In the genomic region with DNA sequence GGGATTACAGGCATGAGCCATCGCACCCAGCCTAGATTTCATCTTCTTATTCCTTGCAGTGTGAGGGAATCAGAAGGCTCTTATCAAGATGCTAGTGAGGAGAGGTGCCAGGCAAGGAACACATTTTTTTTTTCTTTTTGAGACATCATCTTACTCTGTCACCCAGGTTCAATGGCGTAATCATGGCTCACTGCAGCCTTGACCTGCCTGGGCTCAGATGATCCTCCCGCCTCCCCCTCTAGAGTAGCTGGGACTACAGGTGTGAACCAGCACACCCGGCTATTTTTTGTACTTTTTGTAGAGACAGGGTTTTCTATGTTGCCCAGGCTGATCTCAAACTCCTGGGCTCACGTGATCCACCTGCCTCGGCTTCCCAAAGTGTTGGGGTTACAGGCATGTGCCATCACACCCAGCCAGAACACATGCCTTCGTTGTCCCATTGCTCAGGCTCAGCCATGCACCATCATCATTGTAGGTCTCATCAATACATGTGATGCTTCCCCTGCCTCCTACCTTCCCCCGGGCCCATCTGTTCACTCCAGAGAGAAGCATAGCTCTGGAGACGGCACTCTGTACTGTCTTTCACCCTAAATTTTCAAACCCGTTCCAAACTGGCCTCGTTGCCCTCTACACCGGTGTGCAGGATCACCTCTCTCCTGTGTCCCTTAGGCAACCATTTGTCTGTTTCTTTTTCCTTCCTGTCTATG, we compare ENCODE assay signal across 20 cellular contexts. TPM values are rescaled to one million over a fixed set of nuclear protein-coding genes. Genes with fewer than 3 reads are reported as not detected.
DNase-seq lines count a peak whose midpoint lies in the region; ATAC-seq and TF ChIP-seq lines count a peak whose summit lies in the region.
"Had no signal": no experiment of that assay in that cellular context is flagged by ENCODE, and none has a peak within 500 bp of the region (broad histone marks: within the 10 kb centered on the region; RNA-seq: fewer than 3 reads in every experiment).

No MANE protein-coding gene starts in this region.

- no peak for ATAC-seq in activated naive CD4-positive, alpha-beta T cell treated with anti-CD3 and anti-CD28 coated beads, Interleukin-2, amount 50 U/mL, for 72 hours
- no peak for ATAC-seq in activated naive CD8-positive, alpha-beta T cell treated with anti-CD3 and anti-CD28 coated beads, Interleukin-2, amount 10 ng/mL, durations not matched to agents 7 days and 5 days (ENCODE audit: low read depth)
- ATAC-seq: left colon, sciatic nerve had no signal

- no peak for TF ChIP-seq CTCF in progenitor cell of endocrine pancreas (IDR thresholded peaks at IDR 0.05; ENCODE audit: unreplicated experiment)

- peaks cover 71% of the 10 kb centered on the region for H3K36me3 Mint-ChIP-seq in activated naive CD4-positive, alpha-beta T cell treated with anti-CD3 and anti-CD28 coated beads, Interleukin-2, amount 10 ng/mL, durations not matched to agents 7 days and 5 days
- peaks cover 35 to 47% of the 10 kb centered on the region in 2 donors for H3K36me3 Mint-ChIP-seq in activated naive CD4-positive, alpha-beta T cell treated with anti-CD3 and anti-CD28 coated beads, Interleukin-2, amount 50 U/mL, for 72 hours
- H3K36me3 Mint-ChIP-seq in activated naive CD8-positive, alpha-beta T cell treated with anti-CD3 and anti-CD28 coated beads, Interleukin-2, amount 10 ng/mL, durations not matched to agents 7 days and 5 days = peaks cover 52% of the 10 kb centered on the region
- H3K36me3 Mint-ChIP-seq in progenitor cell of endocrine pancreas (ENCODE audit: insufficient read depth) = peaks cover 20% of the 10 kb centered on the region
- H3K36me3 Mint-ChIP-seq: naive B cell had no signal

- DNase-seq in activated naive CD4-positive, alpha-beta T cell treated with anti-CD3 and anti-CD28 coated beads, Interleukin-2, amount 10 ng/mL, durations not matched to agents 7 days and 5 days = no peak
- DNase-seq in activated naive CD4-positive, alpha-beta T cell treated with anti-CD3 and anti-CD28 coated beads, Interleukin-2, amount 50 U/mL, for 72 hours (ENCODE audit: low spot score in 2 of 2) = no peak
- DNase-seq in activated naive CD8-positive, alpha-beta T cell treated with anti-CD3 and anti-CD28 coated beads, Interleukin-2, amount 10 ng/mL, durations not matched to agents 7 days and 5 days = no peak
- DNase-seq in progenitor cell of endocrine pancreas (ENCODE audit: low spot score, unreplicated experiment) (no peak), DMS79 (lab: John Stamatoyannopoulos, UW) (no peak)
- DNase-seq in stimulated activated CD4-positive, alpha-beta T cell treated with anti-CD3 and anti-CD28 coated beads, Interleukin-4, amount 100 ng/mL, for 24 hours = no peak
- DNase-seq: activated B cell treated with CpG ODN at 0.5 μM for 24 hours; activated CD8-positive, alpha-beta memory T cell treated with anti-CD3 and anti-CD28 coated beads for 24 hours; activated T-cell treated with anti-CD3 and anti-CD28 coated beads, Interleukin-2, amount 50 U/mL, for 48 hours; HCEC 1CT; left colon; mesenchymal stem cell; naive B cell; NCI-H1105 treated with DMSO at 0.1 percent for 48 hours; NCI-H2081 treated with DMSO at 0.1 percent for 48 hours; NCI-H510A; stimulated activated CD4-positive, alpha-beta T cell treated with anti-CD3 and anti-CD28 coated beads, Interleukin-15, amount 100 ng/mL, for 24 hours; testis had no signal

- H3K9me3 Mint-ChIP-seq in activated naive CD4-positive, alpha-beta T cell treated with anti-CD3 and anti-CD28 coated beads, Interleukin-2, amount 10 ng/mL, durations not matched to agents 7 days and 5 days = no peaks in the 10 kb centered on the region
- H3K9me3 Mint-ChIP-seq in activated naive CD4-positive, alpha-beta T cell treated with anti-CD3 and anti-CD28 coated beads, Interleukin-2, amount 50 U/mL, for 72 hours = no peaks in the 10 kb centered on the region
- no peaks in the 10 kb centered on the region for H3K9me3 Mint-ChIP-seq in activated naive CD8-positive, alpha-beta T cell treated with anti-CD3 and anti-CD28 coated beads, Interleukin-2, amount 10 ng/mL, durations not matched to agents 7 days and 5 days
- H3K9me3 Mint-ChIP-seq in progenitor cell of endocrine pancreas (ENCODE audit: low read depth) = no peaks in the 10 kb centered on the region
- H3K9me3 Mint-ChIP-seq: activated B cell treated with CpG ODN at 0.5 μM for 24 hours; dendritic cell treated with granulocyte-macrophage colony-stimulating factor and Interleukin-4, amounts not matched to agents 40 ng/mL and 50 ng/mL, for 4 days; naive B cell had no signal

- no peaks in the 10 kb centered on the region for H3K27me3 Mint-ChIP-seq in activated naive CD4-positive, alpha-beta T cell treated with anti-CD3 and anti-CD28 coated beads, Interleukin-2, amount 10 ng/mL, durations not matched to agents 7 days and 5 days
- no peaks in the 10 kb centered on the region for H3K27me3 Mint-ChIP-seq in activated naive CD8-positive, alpha-beta T cell treated with anti-CD3 and anti-CD28 coated beads, Interleukin-2, amount 10 ng/mL, durations not matched to agents 7 days and 5 days
- H3K27me3 Mint-ChIP-seq in progenitor cell of endocrine pancreas = no peaks in the 10 kb centered on the region
- H3K27me3 Mint-ChIP-seq: activated B cell treated with CpG ODN at 0.5 μM for 24 hours; dendritic cell treated with granulocyte-macrophage colony-stimulating factor and Interleukin-4, amounts not matched to agents 40 ng/mL and 50 ng/mL, for 4 days; naive B cell had no signal

- H3K4me3 Mint-ChIP-seq in activated naive CD4-positive, alpha-beta T cell treated with anti-CD3 and anti-CD28 coated beads, Interleukin-2, amount 10 ng/mL, durations not matched to agents 7 days and 5 days = no peak overlapping the region
- H3K4me3 Mint-ChIP-seq in activated naive CD8-positive, alpha-beta T cell treated with anti-CD3 and anti-CD28 coated beads, Interleukin-2, amount 10 ng/mL, durations not matched to agents 7 days and 5 days = peak overlapping the region; percentile 53
- H3K4me3 Mint-ChIP-seq in progenitor cell of endocrine pancreas (ENCODE audit: low read depth) = no peak overlapping the region
- H3K4me3 Mint-ChIP-seq: activated B cell treated with CpG ODN at 0.5 μM for 24 hours; dendritic cell treated with granulocyte-macrophage colony-stimulating factor and Interleukin-4, amounts not matched to agents 40 ng/mL and 50 ng/mL, for 4 days had no signal

- POLR2A ChIA-PET in activated naive CD8-positive, alpha-beta T cell treated with anti-CD3 and anti-CD28 coated beads, Interleukin-2, amount 10 ng/mL, durations not matched to agents 7 days and 5 days (lab: Charles Lee) = interaction anchor here (1.1 to 4.4 kb wide), 5 partner anchors 10 to 119 kb away, joined by 4 to 74 read pairs (median 11); a partner anchor contains a TSS

- CTCF ChIA-PET in activated naive CD4-positive, alpha-beta T cell treated with anti-CD3 and anti-CD28 coated beads, Interleukin-2, amount 10 ng/mL, durations not matched to agents 7 days and 5 days (lab: Charles Lee) = interaction anchor here (0.7 to 4.6 kb wide), 13 partner anchors 9 to 250 kb away, joined by 3 to 30 read pairs (median 6); a partner anchor contains a TSS

- H3K4me1 Mint-ChIP-seq in activated naive CD4-positive, alpha-beta T cell treated with anti-CD3 and anti-CD28 coated beads, Interleukin-2, amount 10 ng/mL, durations not matched to agents 7 days and 5 days = peaks cover 72% of the 10 kb centered on the region
- H3K4me1 Mint-ChIP-seq in activated naive CD8-positive, alpha-beta T cell treated with anti-CD3 and anti-CD28 coated beads, Interleukin-2, amount 10 ng/mL, durations not matched to agents 7 days and 5 days = peaks cover 54% of the 10 kb centered on the region
- H3K4me1 Mint-ChIP-seq in progenitor cell of endocrine pancreas (ENCODE audit: low read depth) = peaks cover 5% of the 10 kb centered on the region

- peak overlapping the region; percentile 33 for H3K27ac Mint-ChIP-seq in activated naive CD4-positive, alpha-beta T cell treated with anti-CD3 and anti-CD28 coated beads, Interleukin-2, amount 10 ng/mL, durations not matched to agents 7 days and 5 days
- H3K27ac Mint-ChIP-seq in activated naive CD4-positive, alpha-beta T cell treated with anti-CD3 and anti-CD28 coated beads, Interleukin-2, amount 50 U/mL, for 72 hours = peak overlapping the region in 1 of 2 donors; percentile 24
- peak overlapping the region; percentile 54 for H3K27ac Mint-ChIP-seq in activated naive CD8-positive, alpha-beta T cell treated with anti-CD3 and anti-CD28 coated beads, Interleukin-2, amount 10 ng/mL, durations not matched to agents 7 days and 5 days
- H3K27ac Mint-ChIP-seq in progenitor cell of endocrine pancreas = peak overlapping the region; percentile 10
- H3K27ac Mint-ChIP-seq: activated B cell treated with CpG ODN at 0.5 μM for 24 hours; dendritic cell treated with granulocyte-macrophage colony-stimulating factor and Interleukin-4, amounts not matched to agents 40 ng/mL and 50 ng/mL, for 4 days had no signal

RNA-seq across cellular contexts. Expression of a gene that starts 10.1 kb away (rescaled TPM):
- total RNA-seq in activated naive CD4-positive, alpha-beta T cell treated with anti-CD3 and anti-CD28 coated beads, Interleukin-2, amount 50 U/mL, for 72 hours = 100 to 1,000 TPM; 194 to 219 TPM
- 100 to 1,000 TPM; 261 to 271 TPM for total RNA-seq in activated naive CD8-positive, alpha-beta T cell treated with anti-CD3 and anti-CD28 coated beads, Interleukin-2, amount 10 ng/mL, durations not matched to agents 7 days and 5 days
- total RNA-seq in progenitor cell of endocrine pancreas = 111 and 115 TPM in 2 replicates

RNA-seq across cellular contexts. Expression of a gene that starts 12.0 kb away (rescaled TPM):
- 100 to 1,000 TPM in 1 of 2 donors, 10 to 100 TPM in 1; 70.0 to 279 TPM for total RNA-seq in activated naive CD4-positive, alpha-beta T cell treated with anti-CD3 and anti-CD28 coated beads, Interleukin-2, amount 50 U/mL, for 72 hours
- 10 to 100 TPM; 49.1 to 52.7 TPM for total RNA-seq in activated naive CD8-positive, alpha-beta T cell treated with anti-CD3 and anti-CD28 coated beads, Interleukin-2, amount 10 ng/mL, durations not matched to agents 7 days and 5 days
- 22.1 and 23.2 TPM in 2 replicates for total RNA-seq in progenitor cell of endocrine pancreas

RNA-seq across cellular contexts. Expression of a gene that starts 12.2 kb away (rescaled TPM):
- 1,000 to 10,000 TPM; 1,507 to 1,783 TPM for total RNA-seq in activated naive CD4-positive, alpha-beta T cell treated with anti-CD3 and anti-CD28 coated beads, Interleukin-2, amount 50 U/mL, for 72 hours
- 1,000 to 10,000 TPM; 1,168 to 1,207 TPM for total RNA-seq in activated naive CD8-positive, alpha-beta T cell treated with anti-CD3 and anti-CD28 coated beads, Interleukin-2, amount 10 ng/mL, durations not matched to agents 7 days and 5 days
- total RNA-seq in progenitor cell of endocrine pancreas = 1,227 and 1,272 TPM in 2 replicates

RNA-seq across cellular contexts. Expression of a gene that starts 15.3 kb away (rescaled TPM):
- total RNA-seq in activated naive CD4-positive, alpha-beta T cell treated with anti-CD3 and anti-CD28 coated beads, Interleukin-2, amount 50 U/mL, for 72 hours = 100 to 1,000 TPM in 1 of 2 donors, 10 to 100 TPM in 1; 84.2 to 127 TPM
- 10 to 100 TPM; 50.2 to 52.2 TPM for total RNA-seq in activated naive CD8-positive, alpha-beta T cell treated with anti-CD3 and anti-CD28 coated beads, Interleukin-2, amount 10 ng/mL, durations not matched to agents 7 days and 5 days
- 58.5 and 67.6 TPM in 2 replicates for total RNA-seq in progenitor cell of endocrine pancreas

RNA-seq across cellular contexts. Expression of a gene that starts 41.6 kb away (rescaled TPM):
- 10 to 100 TPM; 35.7 to 53.5 TPM for total RNA-seq in activated naive CD4-positive, alpha-beta T cell treated with anti-CD3 and anti-CD28 coated beads, Interleukin-2, amount 50 U/mL, for 72 hours
- 10 to 100 TPM; 33.1 to 33.9 TPM for total RNA-seq in activated naive CD8-positive, alpha-beta T cell treated with anti-CD3 and anti-CD28 coated beads, Interleukin-2, amount 10 ng/mL, durations not matched to agents 7 days and 5 days
- 35.5 and 37.9 TPM in 2 replicates for total RNA-seq in progenitor cell of endocrine pancreas
